Comparison of ENCODE assay signal across 9 cellular contexts in the genomic region with DNA sequence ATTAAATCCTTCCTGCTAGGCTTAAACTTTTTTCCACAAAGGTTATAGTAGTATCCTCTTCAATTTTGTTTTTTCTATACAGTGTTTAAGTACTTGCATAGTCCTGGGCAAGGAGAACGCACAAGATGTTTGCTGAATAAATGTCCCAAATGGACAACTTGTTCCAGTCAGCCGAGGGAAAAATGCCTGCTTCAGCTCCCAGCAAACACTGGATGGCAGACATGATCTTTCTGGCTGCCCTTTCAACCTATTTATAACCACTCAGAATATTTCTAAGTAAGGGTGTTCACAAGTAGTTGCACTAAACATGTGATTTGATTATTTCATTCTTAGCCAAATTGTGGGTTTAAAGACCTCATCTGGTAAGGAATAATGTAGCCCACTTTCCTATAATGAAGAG. TPM values are rescaled to one million over a fixed set of nuclear protein-coding genes. Genes with fewer than 3 reads are reported as not detected.
DNase-seq lines count a peak whose midpoint lies in the region; ATAC-seq, FAIRE-seq and TF ChIP-seq lines count a peak whose summit lies in the region.
"Had no signal": no experiment of that assay in that cellular context is flagged by ENCODE, and none has a peak within 500 bp of the region (broad histone marks: within the 10 kb centered on the region; RNA-seq: fewer than 3 reads in every experiment).

No MANE protein-coding gene starts in this region.

- no peaks in the 10 kb centered on the region for H3K27me3 ChIP-seq in keratinocyte (ENCODE audit: control insufficient read depth, extremely low read depth, insufficient read depth, low read length)

- no peaks in the 10 kb centered on the region for H3K9me3 ChIP-seq in keratinocyte (ENCODE audit: control insufficient read depth, low read depth, low read length)

- no peaks in the 10 kb centered on the region for H4K20me1 ChIP-seq in keratinocyte (ENCODE audit: control insufficient read depth, extremely low read depth, insufficient read depth, low read length)

- peaks cover 8 to 12% of the 10 kb centered on the region in 2 experiments for H3K36me3 ChIP-seq in keratinocyte (ENCODE audit: control insufficient read depth in 2 of 2, extremely low read depth in 1 of 2, insufficient read depth in 2 of 2, low read length in 2 of 2)

- H3K4me1 ChIP-seq in keratinocyte (ENCODE audit: control insufficient read depth, extremely low read depth, insufficient read depth, low read length) = no peaks in the 10 kb centered on the region

- DNase-seq in SIG-M5 treated with dmso at 0.1 percent for 504 hours (lab: John Stamatoyannopoulos, UW; ENCODE audit: unreplicated experiment) = peak; percentile 10
- DNase-seq in SIG-M5 (lab: John Stamatoyannopoulos, UW) = no peak
- DNase-seq in astrocyte of the hippocampus (ENCODE audit: low read depth, low spot score) = peak; percentile 59
- DNase-seq in keratinocyte (ENCODE audit: low read depth, low spot score) = no peak
- no peak for DNase-seq in NOMO-1 treated with DMSO at 0.1 percent for 48 hours (lab: John Stamatoyannopoulos, UW; ENCODE audit: unreplicated experiment)
- no peak for DNase-seq in stimulated activated CD4-positive, alpha-beta T cell treated with anti-CD3 and anti-CD28 coated beads, Interleukin-4, amount 100 ng/mL, for 24 hours
- DNase-seq in SHP77 (lab: John Stamatoyannopoulos, UW) = no peak
- DNase-seq: NCI-H524 had no signal

- TF ChIP-seq CTCF in keratinocyte (optimal IDR thresholded peaks at IDR 0.05 in 1 of 3, IDR thresholded peaks at IDR 0.05 in 1 of 3, conservative IDR thresholded peaks at IDR 0.05 in 1 of 3; ENCODE audit: extremely low read depth in 1 of 3, insufficient read depth in 2 of 3, low read length in 3 of 3) = peak in 2 of 3 experiments; percentile 42 to 57

- no peak overlapping the region for H2AFZ ChIP-seq in keratinocyte (ENCODE audit: control insufficient read depth, low read length)

- H3K4me2 ChIP-seq in keratinocyte (ENCODE audit: control insufficient read depth, extremely low read depth, insufficient read depth, low read depth, low read length) = no peak overlapping the region

- H3K9me1 ChIP-seq in keratinocyte (ENCODE audit: control insufficient read depth, extremely low read depth, insufficient read depth, low read length) = no peaks in the 10 kb centered on the region

- dilution Hi-C loops in keratinocyte (cut with MboI; ENCODE audit: extremely low pct_ligation_motif_present, low sequenced_read_pairs) = no loop called here

- no peak for FAIRE-seq in keratinocyte (lab: Jason Lieb, UNC)

- H3K27ac ChIP-seq in keratinocyte (ENCODE audit: control insufficient read depth, insufficient read depth, low read length) = no peak overlapping the region

- no peaks in the 10 kb centered on the region for H3K79me2 ChIP-seq in keratinocyte (ENCODE audit: control insufficient read depth, insufficient read depth, low read length)

- no peak overlapping the region for H3K4me3 ChIP-seq in keratinocyte (ENCODE audit: control insufficient read depth in 2 of 3, extremely low read depth in 1 of 3, insufficient read depth in 2 of 3, low read depth in 1 of 3, low read length in 3 of 3)

- no peak overlapping the region for H3K9ac ChIP-seq in keratinocyte (ENCODE audit: control insufficient read depth, extremely low read depth, insufficient read depth, low read length)

- no peak for ATAC-seq in HG03378 (IDR thresholded peaks at IDR 0.05; ENCODE audit: unreplicated experiment)

RNA-seq across cellular contexts. Expression of a gene that starts 29.8 kb away (rescaled TPM):
- 35.1 to 51.1 TPM (median 42.2 TPM) in 3 replicates for polyA plus RNA-seq in keratinocyte
- 5.9 TPM for polyA plus RNA-seq in keratinocyte (2011; ENCODE audit: low read depth)
- polyA plus RNA-seq in keratinocyte (2011; cell fraction: cytosol; rRNA removed) = 28.0 and 54.4 TPM in 2 replicates
- 30.0 and 31.3 TPM in 2 replicates for polyA plus RNA-seq in keratinocyte (2011; cell fraction: nucleus; rRNA removed)
- polyA plus RNA-seq in keratinocyte (2012; ENCODE audit: low replicate concordance) = 7.8 and 31.2 TPM in 2 replicates
- polyA minus RNA-seq in keratinocyte = 37.8 to 129 TPM (median 83.8 TPM) in 3 replicates
- polyA minus RNA-seq in keratinocyte (2011; cell fraction: cytosol; rRNA and poly(A)+ RNA removed) = 34.7 TPM
- polyA minus RNA-seq in keratinocyte (2011; cell fraction: nucleus; rRNA and poly(A)+ RNA removed) = 28.5 and 65.6 TPM in 2 replicates

Comparison
In these comparisons a context has a peak if more than half of its experiments do, and no peak if none do; other contexts are left out.
1. DNase-seq: peak in SIG-M5 treated with dmso at 0.1 percent for 504 hours (single experiment) and astrocyte of the hippocampus (single experiment); none in SIG-M5 (single experiment), keratinocyte (single experiment), NOMO-1 treated with DMSO at 0.1 percent for 48 hours (single experiment), stimulated activated CD4-positive, alpha-beta T cell treated with anti-CD3 and anti-CD28 coated beads, Interleukin-4, amount 100 ng/mL, for 24 hours (single experiment) and SHP77 (0 of 2).